8 cellular contexts compared by ENCODE assay signal in genomic region chr14:24113801-24114535, GRCh38. TPM values are rescaled to one million over a fixed set of nuclear protein-coding genes. Genes with fewer than 3 reads are reported as not detected.
DNase-seq lines count a peak whose midpoint lies in the region; ATAC-seq, FAIRE-seq and TF ChIP-seq lines count a peak whose summit lies in the region.

No MANE protein-coding gene starts in this region.

- H3K36me3 ChIP-seq in fibroblast of lung (ENCODE audit: control insufficient read depth, insufficient read depth, low read length) = no peaks in the 10 kb centered on the region

- POLR2A ChIA-PET in naive thymus-derived CD8-positive, alpha-beta T cell (lab: Charles Lee) = interaction anchor here (0.8 to 7.7 kb wide), 33 partner anchors 9 to 1019 kb away, joined by 3 to 177 read pairs (median 8); partner anchors contain the start of genes ACIN1, CARMIL3, CBLN3 and CHMP4A

- no peaks in the 10 kb centered on the region for H4K20me1 ChIP-seq in fibroblast of lung (ENCODE audit: control insufficient read depth, extremely low read depth, insufficient read depth, low read length)

- no peaks in the 10 kb centered on the region for H3K9me3 ChIP-seq in fibroblast of lung (ENCODE audit: control insufficient read depth, insufficient read depth, low read depth, low read length)

- no peak for TF ChIP-seq CTCF in fibroblast of lung (conservative IDR thresholded peaks at IDR 0.05 in 1 of 2, IDR thresholded peaks at IDR 0.05 in 1 of 2; ENCODE audit: low read depth in 1 of 2, low read length in 2 of 2)

- peak overlapping the region; percentile 99 for H3K4me3 Mint-ChIP-seq in activated T-helper 1 cell treated with anti-CD3 and anti-CD28 coated beads, Interleukin-12 subunit alpha, Interleukin-12 subunit beta, Interleukin-2, Interleukin-4 antibody, amounts not matched to agents 30 ng/mL and 10 ng/mL and 1 ng/mL, durations not matched to agents 14 hours and 24 hours and 36 hours
- peak overlapping the region; percentile 89 to 99 (median 98) for H3K4me3 Mint-ChIP-seq in naive thymus-derived CD8-positive, alpha-beta T cell
- H3K4me3 Mint-ChIP-seq in stimulated activated naive B cell treated with anti-CD40 and anti-IgM and Interleukin-4, amounts not matched to agents 10 μg/mL and 1 μg/mL and 100 μg/mL, for 72 hours = peak overlapping the region; percentile 97 to 99

- no peaks in the 10 kb centered on the region for H3K27me3 Mint-ChIP-seq in activated T-helper 1 cell treated with anti-CD3 and anti-CD28 coated beads, Interleukin-12 subunit alpha, Interleukin-12 subunit beta, Interleukin-2, Interleukin-4 antibody, amounts not matched to agents 30 ng/mL and 10 ng/mL and 1 ng/mL, durations not matched to agents 14 hours and 24 hours and 36 hours (ENCODE audit: insufficient read depth)
- H3K27me3 Mint-ChIP-seq in naive thymus-derived CD8-positive, alpha-beta T cell = peaks cover 0 to 4% (median 0%) of the 10 kb centered on the region in 5 donors
- H3K27me3 Mint-ChIP-seq in stimulated activated naive B cell treated with anti-CD40 and anti-IgM and Interleukin-4, amounts not matched to agents 10 μg/mL and 1 μg/mL and 100 μg/mL, for 72 hours = no peaks in the 10 kb centered on the region

- peak overlapping the region; percentile 96 for H2AFZ ChIP-seq in fibroblast of lung (ENCODE audit: low read length)

- intact Hi-C loops in activated T-helper 1 cell treated with anti-CD3 and anti-CD28 coated beads, Interleukin-12 subunit alpha, Interleukin-12 subunit beta, Interleukin-2, Interleukin-4 antibody, amounts not matched to agents 30 ng/mL and 10 ng/mL and 1 ng/mL, durations not matched to agents 14 hours and 24 hours and 36 hours (cut with micrococcal nuclease) = loop anchor here (1.0 to 10.0 kb wide), 13 partner anchors 20 to 789 kb away; partner anchors contain the start of genes CHMP4A, DHRS4L2, EMC9 and NGDN

- peaks cover 26% of the 10 kb centered on the region for H3K36me3 Mint-ChIP-seq in activated T-helper 1 cell treated with anti-CD3 and anti-CD28 coated beads, Interleukin-12 subunit alpha, Interleukin-12 subunit beta, Interleukin-2, Interleukin-4 antibody, amounts not matched to agents 30 ng/mL and 10 ng/mL and 1 ng/mL, durations not matched to agents 14 hours and 24 hours and 36 hours (ENCODE audit: low read depth)
- H3K36me3 Mint-ChIP-seq in naive thymus-derived CD8-positive, alpha-beta T cell = peaks cover 5 to 26% (median 9%) of the 10 kb centered on the region in 3 donors
- H3K36me3 Mint-ChIP-seq in stimulated activated naive B cell treated with anti-CD40 and anti-IgM and Interleukin-4, amounts not matched to agents 10 μg/mL and 1 μg/mL and 100 μg/mL, for 72 hours = peaks cover 20 to 38% of the 10 kb centered on the region in 2 donors

- FAIRE-seq in RCC 7860 (lab: Jason Lieb, UNC) = no peak

- peak overlapping the region; percentile 67 for H3K9ac ChIP-seq in fibroblast of lung (ENCODE audit: insufficient read depth, low read length)

- peaks cover 36% of the 10 kb centered on the region for H3K4me1 Mint-ChIP-seq in activated T-helper 1 cell treated with anti-CD3 and anti-CD28 coated beads, Interleukin-12 subunit alpha, Interleukin-12 subunit beta, Interleukin-2, Interleukin-4 antibody, amounts not matched to agents 30 ng/mL and 10 ng/mL and 1 ng/mL, durations not matched to agents 14 hours and 24 hours and 36 hours (ENCODE audit: low read depth)
- peaks cover 22 to 44% (median 39%) of the 10 kb centered on the region in 4 donors for H3K4me1 Mint-ChIP-seq in naive thymus-derived CD8-positive, alpha-beta T cell
- peaks cover 23 to 25% of the 10 kb centered on the region in 2 donors for H3K4me1 Mint-ChIP-seq in stimulated activated naive B cell treated with anti-CD40 and anti-IgM and Interleukin-4, amounts not matched to agents 10 μg/mL and 1 μg/mL and 100 μg/mL, for 72 hours

- H3K27ac Mint-ChIP-seq in activated T-helper 1 cell treated with anti-CD3 and anti-CD28 coated beads, Interleukin-12 subunit alpha, Interleukin-12 subunit beta, Interleukin-2, Interleukin-4 antibody, amounts not matched to agents 30 ng/mL and 10 ng/mL and 1 ng/mL, durations not matched to agents 14 hours and 24 hours and 36 hours = peak overlapping the region; percentile 98
- H3K27ac Mint-ChIP-seq in naive thymus-derived CD8-positive, alpha-beta T cell = peak overlapping the region; percentile 95 to 100 (median 99)
- H3K27ac Mint-ChIP-seq in stimulated activated naive B cell treated with anti-CD40 and anti-IgM and Interleukin-4, amounts not matched to agents 10 μg/mL and 1 μg/mL and 100 μg/mL, for 72 hours = peak overlapping the region; percentile 100

- peak; percentile 31 for ATAC-seq in GM21717 (IDR thresholded peaks at IDR 0.05; ENCODE audit: unreplicated experiment)
- ATAC-seq in naive thymus-derived CD8-positive, alpha-beta T cell = peak; percentile 24 to 29
- ATAC-seq in stimulated activated naive B cell treated with anti-CD40 and anti-IgM and Interleukin-4, amounts not matched to agents 10 μg/mL and 1 μg/mL and 100 μg/mL, for 72 hours (replicated peaks) = peak; percentile 56 to 59

- H3K27me3 ChIP-seq in fibroblast of lung (ENCODE audit: control insufficient read depth, insufficient read depth, low read length) = no peaks in the 10 kb centered on the region

- DNase-seq in DMS114 treated with DMSO at 0.1 percent for 48 hours (lab: John Stamatoyannopoulos, UW; ENCODE audit: unreplicated experiment) = peak; percentile 79
- DNase-seq in KBM-7 = peak; percentile 95
- DNase-seq in RCC 7860 (ENCODE audit: low spot score) = peak; percentile 79
- DNase-seq in activated T-helper 1 cell treated with anti-CD3 and anti-CD28 coated beads, Interleukin-12 subunit alpha, Interleukin-12 subunit beta, Interleukin-2, Interleukin-4 antibody, amounts not matched to agents 30 ng/mL and 10 ng/mL and 1 ng/mL, durations not matched to agents 14 hours and 24 hours and 36 hours (ENCODE audit: low spot score) = peak; percentile 76
- DNase-seq in fibroblast of lung (ENCODE audit: low read depth in 2 of 2) = peak; percentile 92 to 93
- peak in 9 of 10 donors; percentile 50 to 96 (median 80) for DNase-seq in naive thymus-derived CD8-positive, alpha-beta T cell
- peak; percentile 89 for DNase-seq in stimulated activated naive B cell treated with anti-CD40 and anti-IgM and Interleukin-4, amounts not matched to agents 10 μg/mL and 1 μg/mL and 100 μg/mL, for 72 hours

- in situ Hi-C loops in KBM-7 (cut with MboI; ENCODE audit: low pct_unique_long_range_greater_than_20kb, low sequenced_read_pairs) = no loop called here

- no peaks in the 10 kb centered on the region for H3K9me3 Mint-ChIP-seq in activated T-helper 1 cell treated with anti-CD3 and anti-CD28 coated beads, Interleukin-12 subunit alpha, Interleukin-12 subunit beta, Interleukin-2, Interleukin-4 antibody, amounts not matched to agents 30 ng/mL and 10 ng/mL and 1 ng/mL, durations not matched to agents 14 hours and 24 hours and 36 hours
- H3K9me3 Mint-ChIP-seq in naive thymus-derived CD8-positive, alpha-beta T cell = peaks cover 0 to 2% (median 0%) of the 10 kb centered on the region in 9 donors
- H3K9me3 Mint-ChIP-seq in stimulated activated naive B cell treated with anti-CD40 and anti-IgM and Interleukin-4, amounts not matched to agents 10 μg/mL and 1 μg/mL and 100 μg/mL, for 72 hours = no peaks in the 10 kb centered on the region

- H3K4me1 ChIP-seq in fibroblast of lung (ENCODE audit: control insufficient read depth, extremely low read depth, insufficient read depth, low read length) = peaks cover 5% of the 10 kb centered on the region

- peak overlapping the region; percentile 100 for H3K4me2 ChIP-seq in fibroblast of lung (ENCODE audit: extremely low read depth, insufficient read depth, low read length)

- peak overlapping the region; percentile 39 to 96 (median 72) for H3K4me3 ChIP-seq in fibroblast of lung (replicated peaks in 1 of 4; ENCODE audit: control extremely low read depth in 1 of 4, insufficient read depth in 1 of 4, low read depth in 3 of 4, low read length in 4 of 4)

- peak overlapping the region; percentile 98 for H3K27ac ChIP-seq in fibroblast of lung (ENCODE audit: insufficient read depth, low read length)

- no peaks in the 10 kb centered on the region for H3K79me2 ChIP-seq in fibroblast of lung (ENCODE audit: control insufficient read depth, insufficient read depth, low read length)

RNA-seq across cellular contexts. Expression of gene DCAF11, which starts 0.6 kb away (rescaled TPM):
- 69.9 and 71.6 TPM in 2 replicates for total RNA-seq in activated T-helper 1 cell treated with anti-CD3 and anti-CD28 coated beads, Interleukin-12 subunit alpha, Interleukin-12 subunit beta, Interleukin-2, Interleukin-4 antibody, amounts not matched to agents 30 ng/mL and 10 ng/mL and 1 ng/mL, durations not matched to agents 14 hours and 24 hours and 36 hours
- total RNA-seq in fibroblast of lung = 52.9 and 68.0 TPM in 2 replicates
- polyA plus RNA-seq in fibroblast of lung = 18.4 and 21.7 TPM in 2 replicates
- 23.8 and 26.8 TPM in 2 replicates for polyA plus RNA-seq in fibroblast of lung (2012)
- 46.5 and 62.5 TPM in 2 replicates for polyA minus RNA-seq in fibroblast of lung (ENCODE audit: low replicate concordance)
- 10 to 100 TPM; 74.1 to 77.1 TPM for total RNA-seq in naive thymus-derived CD8-positive, alpha-beta T cell
- 10 to 100 TPM; 68.0 to 83.8 (median 71.9) TPM for polyA plus RNA-seq in naive thymus-derived CD8-positive, alpha-beta T cell

RNA-seq across cellular contexts. Expression of gene NRL, which starts 0.8 kb away (rescaled TPM):
- total RNA-seq in activated T-helper 1 cell treated with anti-CD3 and anti-CD28 coated beads, Interleukin-12 subunit alpha, Interleukin-12 subunit beta, Interleukin-2, Interleukin-4 antibody, amounts not matched to agents 30 ng/mL and 10 ng/mL and 1 ng/mL, durations not matched to agents 14 hours and 24 hours and 36 hours = 2.1 and 2.7 TPM in 2 replicates
- 0.77 and 0.99 TPM in 2 replicates for total RNA-seq in fibroblast of lung
- polyA plus RNA-seq in fibroblast of lung = 0.45 and 0.49 TPM in 2 replicates
- 0.49 and 0.60 TPM in 2 replicates for polyA plus RNA-seq in fibroblast of lung (2012)
- 1.0 and 2.6 TPM in 2 replicates for polyA minus RNA-seq in fibroblast of lung (ENCODE audit: low replicate concordance)
- total RNA-seq in naive thymus-derived CD8-positive, alpha-beta T cell = 1 to 10 TPM; 2.7 to 3.4 TPM
- 1 to 10 TPM; 3.0 to 3.5 (median 3.1) TPM for polyA plus RNA-seq in naive thymus-derived CD8-positive, alpha-beta T cell

RNA-seq across cellular contexts. Expression of gene FITM1, which starts 16.5 kb away (rescaled TPM):
- total RNA-seq in activated T-helper 1 cell treated with anti-CD3 and anti-CD28 coated beads, Interleukin-12 subunit alpha, Interleukin-12 subunit beta, Interleukin-2, Interleukin-4 antibody, amounts not matched to agents 30 ng/mL and 10 ng/mL and 1 ng/mL, durations not matched to agents 14 hours and 24 hours and 36 hours = 0.26 TPM in 1 of 2 replicates, not detected in the other
- total RNA-seq in fibroblast of lung = under 0.01 TPM in 1 of 2 replicates, not detected in the other
- not detected in 2 replicates for polyA plus RNA-seq in fibroblast of lung
- 0.17 TPM in 1 of 2 replicates, not detected in the other for polyA plus RNA-seq in fibroblast of lung (2012)
- polyA minus RNA-seq in fibroblast of lung (ENCODE audit: low replicate concordance) = 2.9 TPM in 1 of 2 replicates, not detected in the other
- total RNA-seq in naive thymus-derived CD8-positive, alpha-beta T cell = 1 to 10 TPM; 1.9 to 2.2 TPM
- polyA plus RNA-seq in naive thymus-derived CD8-positive, alpha-beta T cell = under 1 TPM; 0.52 to 0.60 (median 0.52) TPM

RNA-seq across cellular contexts. Expression of gene PCK2, which starts 19.9 kb away (rescaled TPM):
- total RNA-seq in activated T-helper 1 cell treated with anti-CD3 and anti-CD28 coated beads, Interleukin-12 subunit alpha, Interleukin-12 subunit beta, Interleukin-2, Interleukin-4 antibody, amounts not matched to agents 30 ng/mL and 10 ng/mL and 1 ng/mL, durations not matched to agents 14 hours and 24 hours and 36 hours = 55.0 and 62.8 TPM in 2 replicates
- total RNA-seq in fibroblast of lung = 33.9 and 71.3 TPM in 2 replicates
- 12.7 and 15.9 TPM in 2 replicates for polyA plus RNA-seq in fibroblast of lung
- 17.0 and 22.7 TPM in 2 replicates for polyA plus RNA-seq in fibroblast of lung (2012)
- 33.5 and 51.1 TPM in 2 replicates for polyA minus RNA-seq in fibroblast of lung (ENCODE audit: low replicate concordance)
- 10 to 100 TPM; 16.5 to 17.4 TPM for total RNA-seq in naive thymus-derived CD8-positive, alpha-beta T cell
- polyA plus RNA-seq in naive thymus-derived CD8-positive, alpha-beta T cell = 10 to 100 TPM in 2 of 3 donors, 1 to 10 TPM in 1; 8.6 to 11.6 (median 11.3) TPM

RNA-seq across cellular contexts. Expression of gene PSME1, which starts 22.0 kb away (rescaled TPM):
- total RNA-seq in activated T-helper 1 cell treated with anti-CD3 and anti-CD28 coated beads, Interleukin-12 subunit alpha, Interleukin-12 subunit beta, Interleukin-2, Interleukin-4 antibody, amounts not matched to agents 30 ng/mL and 10 ng/mL and 1 ng/mL, durations not matched to agents 14 hours and 24 hours and 36 hours = 291 and 295 TPM in 2 replicates
- total RNA-seq in fibroblast of lung = 172 and 177 TPM in 2 replicates
- 221 and 266 TPM in 2 replicates for polyA plus RNA-seq in fibroblast of lung
- 217 and 263 TPM in 2 replicates for polyA plus RNA-seq in fibroblast of lung (2012)
- polyA minus RNA-seq in fibroblast of lung (ENCODE audit: low replicate concordance) = 42.6 and 61.4 TPM in 2 replicates
- total RNA-seq in naive thymus-derived CD8-positive, alpha-beta T cell = 100 to 1,000 TPM; 202 to 203 TPM
- 100 to 1,000 TPM; 681 to 767 (median 753) TPM for polyA plus RNA-seq in naive thymus-derived CD8-positive, alpha-beta T cell

Comparison
In these comparisons a context has a peak if more than half of its experiments do, and no peak if none do; other contexts are left out.
1. Peak in every context shown above with its lines: DNase-seq, ATAC-seq, H3K4me3 ChIP-seq and H3K27ac ChIP-seq.